Comparison of ENCODE assay signal across 1 cellular context in the genomic region with DNA sequence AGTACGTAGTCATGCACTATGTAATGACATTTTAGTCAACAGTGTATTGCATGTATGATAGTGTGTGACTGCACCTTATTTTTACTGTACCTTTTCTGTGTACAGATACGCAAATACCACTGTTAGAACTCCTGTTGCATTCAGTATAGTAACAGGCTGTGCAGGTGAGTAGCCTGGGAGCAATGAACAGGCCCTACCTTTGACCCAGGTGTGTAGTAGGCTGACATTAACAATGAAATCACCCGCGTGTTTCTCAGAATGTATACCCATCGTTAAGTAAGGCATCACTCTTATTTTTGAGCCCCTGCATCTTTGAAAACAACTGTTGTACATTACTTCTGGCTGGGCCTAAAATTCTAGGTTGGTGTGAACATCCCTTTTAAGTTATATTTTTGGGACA.
A peak's percentile ranks its signal among the peaks of the same experiment; 100 is the strongest.
TF ChIP-seq lines count a peak whose summit lies in the region.

No MANE protein-coding gene starts in this region.

TF ChIP-seq in H1, 55 proteins besides CTCF, POLR2A, EP300 and RAD21:
- TF ChIP-seq POLR2AphosphoS5 (IDR thresholded peaks at IDR 0.05; ENCODE audit: low read depth, low read length) (peak; percentile 14; the same call in 1 of the 2 replicates), SIRT6 (IDR thresholded peaks at IDR 0.05; ENCODE audit: low read length) (no peak)
